In the genomic region with DNA sequence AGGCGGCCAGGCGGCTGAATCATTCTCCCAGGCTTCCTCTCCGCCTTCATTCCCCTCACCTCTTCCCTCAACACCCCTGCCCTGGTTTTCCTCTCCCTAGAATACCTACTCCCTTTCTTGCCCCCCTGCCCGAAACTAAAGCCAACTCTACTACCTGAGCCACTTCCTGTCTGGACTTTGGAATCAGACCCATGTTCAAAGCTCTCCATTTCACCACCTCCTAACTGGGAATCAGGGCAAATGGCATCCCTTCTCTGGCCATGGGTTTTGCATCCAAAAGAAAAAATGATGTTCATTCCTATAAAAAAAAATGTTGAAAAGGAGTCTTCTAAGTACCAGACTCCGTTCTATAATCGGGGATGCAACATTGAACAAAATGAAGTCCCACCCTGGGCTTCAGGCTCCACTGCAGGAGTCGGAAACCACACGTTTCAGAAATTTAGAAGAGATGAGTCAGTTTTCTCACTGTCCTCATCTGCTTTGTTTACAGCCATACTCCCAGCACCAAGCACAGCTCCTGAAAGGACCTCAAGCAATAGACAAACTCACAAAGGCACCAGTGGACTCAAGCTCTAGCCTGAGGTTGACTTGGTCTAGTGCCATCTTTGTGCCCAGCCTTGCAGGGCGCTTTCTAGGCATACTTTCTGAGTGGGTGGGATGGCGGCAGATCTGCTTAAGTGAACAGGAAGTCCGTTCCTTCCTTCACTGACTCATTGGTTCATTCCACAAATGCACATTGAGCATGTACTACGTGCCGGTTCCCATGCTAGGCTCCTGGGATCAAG, we compare ENCODE assay signal across 23 cellular contexts.
DNase-seq lines count a peak whose midpoint lies in the region; ATAC-seq, FAIRE-seq and TF ChIP-seq lines count a peak whose summit lies in the region.
"Had no signal": no experiment of that assay in that cellular context is flagged by ENCODE, and none has a peak within 500 bp of the region (broad histone marks: within the 10 kb centered on the region; RNA-seq: fewer than 3 reads in every experiment).

No MANE protein-coding gene starts in this region.

- H3K36me3 Mint-ChIP-seq in activated T-helper 17 cell treated with anti-CD3 and anti-CD28 coated beads, Interleukin-2, amount 50 U/mL, for 72 hours (ENCODE audit: low read depth) = no peaks in the 10 kb centered on the region
- H3K36me3 Mint-ChIP-seq in activated CD8-positive, alpha-beta T cell treated with anti-CD3 and anti-CD28 coated beads, Interleukin-2, amount 10 ng/mL, durations not matched to agents 7 days and 5 days (ENCODE audit: low read depth) = no peaks in the 10 kb centered on the region
- no peaks in the 10 kb centered on the region for H3K36me3 Mint-ChIP-seq in endothelial cell (ENCODE audit: low read depth, unreplicated experiment)
- H3K36me3 Mint-ChIP-seq: activated naive CD8-positive, alpha-beta T cell treated with anti-CD3 and anti-CD28 coated beads for 36 hours; type B pancreatic cell had no signal

- H2AFZ ChIP-seq in neuronal stem cell (ENCODE audit: low read length) = no peak overlapping the region

- no peak overlapping the region for H4K91ac ChIP-seq in neuronal stem cell (ENCODE audit: low read depth, low read length, poor library complexity)

- H3K9ac ChIP-seq in neuronal stem cell (ENCODE audit: low read depth, low read length, poor library complexity) = no peak overlapping the region

- no peaks in the 10 kb centered on the region for H3K9me3 ChIP-seq in HEK293 (ENCODE audit: control insufficient read depth, insufficient read depth, low read depth, low read length)
- H3K9me3 ChIP-seq in neuronal stem cell (replicated peaks in 1 of 2; ENCODE audit: control insufficient read depth in 2 of 2, insufficient read depth in 1 of 2, low read depth in 1 of 2, low read length in 2 of 2) = no peaks in the 10 kb centered on the region
- H3K9me3 ChIP-seq: Caco-2, ovary had no signal

- no peak overlapping the region for H4K8ac ChIP-seq in neuronal stem cell (ENCODE audit: low read depth, low read length)

- H3K14ac ChIP-seq in neuronal stem cell (ENCODE audit: low read length) = no peak overlapping the region

- no CpG with 5 or more reads among the region's 13 CpGs for WGBS in neuronal stem cell (ENCODE audit: extremely low coverage in 2 of 2, insufficient read length in 2 of 2, insufficient replicate concordance in 1 of 2), 2 donors

- TF ChIP-seq CTCF in GM12864 (IDR thresholded peaks at IDR 0.05; ENCODE audit: low read depth, low read length, missing control alignments) (no peak), HEK293 (tag by site-specific recombination; IDR thresholded peaks at IDR 0.05) (no peak), endothelial cell (IDR thresholded peaks at IDR 0.05; ENCODE audit: unreplicated experiment) (no peak)

- H3K9me3 Mint-ChIP-seq in activated T-helper 17 cell treated with anti-CD3 and anti-CD28 coated beads, Interleukin-2, amount 50 U/mL, for 72 hours = no peaks in the 10 kb centered on the region
- no peaks in the 10 kb centered on the region for H3K9me3 Mint-ChIP-seq in activated CD8-positive, alpha-beta T cell treated with anti-CD3 and anti-CD28 coated beads, Interleukin-2, amount 10 ng/mL, durations not matched to agents 7 days and 5 days (ENCODE audit: insufficient read depth)
- H3K9me3 Mint-ChIP-seq in endothelial cell (ENCODE audit: unreplicated experiment) = no peaks in the 10 kb centered on the region
- H3K9me3 Mint-ChIP-seq: activated naive CD8-positive, alpha-beta T cell treated with anti-CD3 and anti-CD28 coated beads for 36 hours; activated T-cell treated with anti-CD3 and anti-CD28 coated beads, Interleukin-2, amount 50 U/mL, for 72 hours; type B pancreatic cell had no signal

- no peak overlapping the region for H2BK12ac ChIP-seq in neuronal stem cell (ENCODE audit: low read length)

- CTCF ChIA-PET in HEK293 (lab: Yijun Ruan, JAX) = interaction anchor here (0.5 to 1.3 kb wide), 2 partner anchors 183 to 291 kb away, joined by 3 read pairs; no protein-coding TSS in a partner anchor
- CTCF ChIA-PET in activated CD8-positive, alpha-beta T cell treated with anti-CD3 and anti-CD28 coated beads, Interleukin-2, amount 10 ng/mL, durations not matched to agents 7 days and 5 days (lab: Charles Lee) = no interaction called here

- no peak overlapping the region for H3K4me3 Mint-ChIP-seq in activated T-helper 17 cell treated with anti-CD3 and anti-CD28 coated beads, Interleukin-2, amount 50 U/mL, for 72 hours
- no peak overlapping the region for H3K4me3 Mint-ChIP-seq in activated CD8-positive, alpha-beta T cell treated with anti-CD3 and anti-CD28 coated beads, Interleukin-2, amount 10 ng/mL, durations not matched to agents 7 days and 5 days
- no peak overlapping the region for H3K4me3 Mint-ChIP-seq in endothelial cell (ENCODE audit: unreplicated experiment)
- H3K4me3 Mint-ChIP-seq: activated naive CD8-positive, alpha-beta T cell treated with anti-CD3 and anti-CD28 coated beads for 36 hours; activated T-cell treated with anti-CD3 and anti-CD28 coated beads, Interleukin-2, amount 50 U/mL, for 72 hours; type B pancreatic cell had no signal

- H3K27me3 ChIP-seq in neuronal stem cell (ENCODE audit: control insufficient read depth in 3 of 3, insufficient read depth in 3 of 3, low read depth in 1 of 3, low read length in 3 of 3) = peaks cover 0 to 21% (median 2%) of the 10 kb centered on the region in 3 experiments
- H3K27me3 ChIP-seq: foreskin keratinocyte, ovary had no signal

- no peaks in the 10 kb centered on the region for H3K79me1 ChIP-seq in neuronal stem cell (ENCODE audit: low read depth, low read length)

- H3K27ac Mint-ChIP-seq in activated T-helper 17 cell treated with anti-CD3 and anti-CD28 coated beads, Interleukin-2, amount 50 U/mL, for 72 hours = no peak overlapping the region
- no peak overlapping the region for H3K27ac Mint-ChIP-seq in activated CD8-positive, alpha-beta T cell treated with anti-CD3 and anti-CD28 coated beads, Interleukin-2, amount 10 ng/mL, durations not matched to agents 7 days and 5 days
- H3K27ac Mint-ChIP-seq in endothelial cell (ENCODE audit: unreplicated experiment) = no peak overlapping the region
- H3K27ac Mint-ChIP-seq: activated naive CD8-positive, alpha-beta T cell treated with anti-CD3 and anti-CD28 coated beads for 36 hours; activated T-cell treated with anti-CD3 and anti-CD28 coated beads, Interleukin-2, amount 50 U/mL, for 72 hours; type B pancreatic cell had no signal

- H3K4me2 ChIP-seq in neuronal stem cell (ENCODE audit: insufficient read depth, low read length, poor library complexity, severe bottlenecking) = no peak overlapping the region

- no peaks in the 10 kb centered on the region for H3K4me1 Mint-ChIP-seq in activated T-helper 17 cell treated with anti-CD3 and anti-CD28 coated beads, Interleukin-2, amount 50 U/mL, for 72 hours
- H3K4me1 Mint-ChIP-seq in activated CD8-positive, alpha-beta T cell treated with anti-CD3 and anti-CD28 coated beads, Interleukin-2, amount 10 ng/mL, durations not matched to agents 7 days and 5 days (ENCODE audit: low read depth) = no peaks in the 10 kb centered on the region
- peaks cover under 1% of the 10 kb centered on the region for H3K4me1 Mint-ChIP-seq in endothelial cell (ENCODE audit: unreplicated experiment)
- H3K4me1 Mint-ChIP-seq: activated naive CD8-positive, alpha-beta T cell treated with anti-CD3 and anti-CD28 coated beads for 36 hours had no signal

- no peak overlapping the region for H3K18ac ChIP-seq in neuronal stem cell (ENCODE audit: low read length)

- H2BK120ac ChIP-seq in neuronal stem cell (ENCODE audit: low read depth, low read length) = no peak overlapping the region

- no peak overlapping the region for H3K23ac ChIP-seq in neuronal stem cell (ENCODE audit: low read depth, low read length, poor library complexity)

- peak overlapping the region; percentile 60 for H2AK5ac ChIP-seq in neuronal stem cell (ENCODE audit: low read depth, low read length)

- no peak for FAIRE-seq in frontal cortex (lab: Jason Lieb, UNC)
- FAIRE-seq: GM12891 had no signal

- peak; percentile 47 for DNase-seq in GM12864 (ENCODE audit: low read depth)
- no peak for DNase-seq in neuronal stem cell (ENCODE audit: low spot score)
- no peak for DNase-seq in activated CD8-positive, alpha-beta T cell treated with anti-CD3 and anti-CD28 coated beads, Interleukin-2, amount 10 ng/mL, durations not matched to agents 7 days and 5 days
- DNase-seq in frontal cortex (ENCODE audit: low spot score in 2 of 2) = no peak
- DNase-seq in stimulated activated CD4-positive, alpha-beta T cell treated with anti-CD3 and anti-CD28 coated beads, Interleukin-4, amount 100 ng/mL, for 24 hours = no peak
- DNase-seq in endothelial cell (ENCODE audit: low spot score) = no peak
- DNase-seq: activated CD4-positive, CD25-positive, alpha-beta regulatory T cell; activated CD8-positive, alpha-beta memory T cell treated with anti-CD3 and anti-CD28 coated beads for 24 hours; activated naive CD8-positive, alpha-beta T cell treated with anti-CD3 and anti-CD28 coated beads for 36 hours; activated T-cell treated with anti-CD3 and anti-CD28 coated beads, Interleukin-2, amount 50 U/mL, for 72 hours; Caco-2; foreskin keratinocyte; MM.1S; ovary; SHP77 treated with DMSO at 0.1 percent for 48 hours; stimulated activated naive CD8-positive, alpha-beta T cell treated with anti-CD3 and anti-CD28 coated beads, Interleukin-15, Interleukin-2, amounts not matched to agents 100 U/mL and 50 U/mL, for 24 hours had no signal

- H3K27ac ChIP-seq in HEK293 (ENCODE audit: extremely low read depth, low read depth, low read length) = no peak overlapping the region
- no peak overlapping the region for H3K27ac ChIP-seq in neuronal stem cell (replicated peaks; ENCODE audit: low read length)
- H3K27ac ChIP-seq: epithelial cell of prostate, foreskin keratinocyte, ovary had no signal

- POLR2A ChIA-PET in HEK293 (lab: Yijun Ruan, JAX) = no interaction called here
- POLR2A ChIA-PET in activated CD8-positive, alpha-beta T cell treated with anti-CD3 and anti-CD28 coated beads, Interleukin-2, amount 10 ng/mL, durations not matched to agents 7 days and 5 days (lab: Charles Lee) = no interaction called here

- peak overlapping the region; percentile 29; the same call in 1 of the 2 replicates for H3K4me3 ChIP-seq in GM12864 (ENCODE audit: low read depth, low read length)
- H3K4me3 ChIP-seq in HEK293 (ENCODE audit: low read depth, low read length) = no peak overlapping the region
- no peak overlapping the region for H3K4me3 ChIP-seq in neuronal stem cell (ENCODE audit: low read length in 2 of 2)
- H3K4me3 ChIP-seq: ovary had no signal

- peaks cover 28% of the 10 kb centered on the region for H3K27me3 Mint-ChIP-seq in activated T-helper 17 cell treated with anti-CD3 and anti-CD28 coated beads, Interleukin-2, amount 50 U/mL, for 72 hours
- peaks cover 2% of the 10 kb centered on the region for H3K27me3 Mint-ChIP-seq in activated CD8-positive, alpha-beta T cell treated with anti-CD3 and anti-CD28 coated beads, Interleukin-2, amount 10 ng/mL, durations not matched to agents 7 days and 5 days (ENCODE audit: low read depth)
- H3K27me3 Mint-ChIP-seq in endothelial cell (ENCODE audit: unreplicated experiment) = peaks cover 12% of the 10 kb centered on the region

- H3K36me3 ChIP-seq in HEK293 (ENCODE audit: control insufficient read depth in 2 of 2, insufficient read depth in 1 of 2, low read length in 2 of 2) = no peaks in the 10 kb centered on the region
- H3K36me3 ChIP-seq in neuronal stem cell (replicated peaks in 1 of 2; ENCODE audit: control insufficient read depth in 2 of 2, insufficient read depth in 2 of 2, low read length in 2 of 2) = no peaks in the 10 kb centered on the region
- H3K36me3 ChIP-seq: ovary had no signal

- ATAC-seq in activated T-helper 17 cell treated with anti-CD3 and anti-CD28 coated beads, Interleukin-2, amount 50 U/mL, for 72 hours (replicated peaks) = peak; percentile 54
- ATAC-seq in activated CD8-positive, alpha-beta T cell treated with anti-CD3 and anti-CD28 coated beads, Interleukin-2, amount 10 ng/mL, durations not matched to agents 7 days and 5 days = no peak
- ATAC-seq: activated T-cell treated with anti-CD3 and anti-CD28 coated beads, Interleukin-2, amount 50 U/mL, for 72 hours; foreskin keratinocyte; left lobe of liver; sciatic nerve; stimulated activated naive CD8-positive, alpha-beta T cell treated with anti-CD3 and anti-CD28 coated beads, Interleukin-15, Interleukin-2, amounts not matched to agents 100 U/mL and 50 U/mL, for 24 hours had no signal

- H3K4ac ChIP-seq in neuronal stem cell (ENCODE audit: low read length) = no peak overlapping the region

- H2BK15ac ChIP-seq in neuronal stem cell (ENCODE audit: low read length) = no peak overlapping the region

- H3K4me1 ChIP-seq in HEK293 (ENCODE audit: control insufficient read depth, insufficient read depth, low read length) (no peaks in the 10 kb centered on the region), neuronal stem cell (ENCODE audit: control insufficient read depth in 2 of 2, insufficient read depth in 1 of 2, low read depth in 1 of 2, low read length in 2 of 2) (peaks cover 0 to 13% of the 10 kb centered on the region in 2 donors)
- H3K4me1 ChIP-seq: Caco-2, foreskin keratinocyte had no signal

- H2BK5ac ChIP-seq in neuronal stem cell (ENCODE audit: low read length) = no peak overlapping the region
